In the genomic region with DNA sequence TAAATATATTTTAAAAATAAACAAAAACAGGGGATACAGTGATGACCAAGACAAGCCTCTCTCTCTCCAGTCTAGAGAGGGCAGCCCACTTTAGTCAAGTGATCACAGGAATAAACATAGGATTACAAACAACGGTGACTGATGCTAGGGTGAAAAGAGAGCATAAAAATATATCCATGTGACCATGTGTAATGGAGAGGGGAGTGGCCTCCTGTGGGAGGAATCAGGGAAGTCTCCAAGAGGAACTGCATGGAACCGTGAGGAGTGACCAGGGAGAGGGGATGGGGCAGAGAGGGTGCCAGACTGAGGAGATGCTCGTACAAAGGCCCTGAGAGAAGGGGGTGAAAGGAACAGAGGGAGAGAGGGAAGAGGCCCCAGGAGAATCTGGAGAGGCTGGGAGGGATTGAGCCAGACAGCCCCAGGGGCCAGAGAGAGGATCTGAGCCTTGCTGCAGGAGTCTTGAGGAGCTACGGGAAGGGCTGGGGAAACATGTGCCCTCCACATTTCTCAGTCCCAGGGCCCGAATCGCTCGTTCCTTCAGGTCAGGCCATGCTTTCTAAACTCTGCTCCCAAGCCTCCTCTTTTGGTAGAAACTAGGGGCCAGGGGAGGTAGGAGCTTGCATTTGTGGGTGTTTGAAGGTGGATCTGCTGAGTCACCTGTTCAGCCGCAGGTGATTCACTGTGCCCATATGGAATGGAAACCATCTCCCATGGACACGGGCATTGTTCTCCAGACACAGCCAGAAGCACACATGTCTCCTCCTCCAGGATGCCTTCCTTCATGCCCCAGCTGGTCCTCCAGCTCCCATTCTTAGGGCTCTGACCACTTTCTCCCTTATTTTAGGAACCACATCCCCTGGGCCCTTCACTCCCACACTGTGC, we compare ENCODE assay signal across 16 cellular contexts.
DNase-seq lines count a peak whose midpoint lies in the region; ATAC-seq and TF ChIP-seq lines count a peak whose summit lies in the region.
"Had no signal": no experiment of that assay in that cellular context is flagged by ENCODE, and none has a peak within 500 bp of the region (broad histone marks: within the 10 kb centered on the region; RNA-seq: fewer than 3 reads in every experiment).

No MANE protein-coding gene starts in this region.

- H3K4me3 ChIP-seq in MG63, result no peak overlapping the region
- H3K4me3 ChIP-seq in neural progenitor cell, result no peak overlapping the region
- H3K4me3 ChIP-seq in vagina, result no peak overlapping the region

- peak overlapping the region; percentile 64 for H3K27ac Mint-ChIP-seq in neural progenitor cell
- no peak overlapping the region for H3K27ac Mint-ChIP-seq in activated CD8-positive, alpha-beta memory T cell treated with anti-CD3 and anti-CD28 coated beads, Interleukin-2, amount 10 ng/mL, durations not matched to agents 7 days and 5 days

- no peaks in the 10 kb centered on the region for H3K9me3 Mint-ChIP-seq in neural progenitor cell
- no peaks in the 10 kb centered on the region for H3K9me3 Mint-ChIP-seq in activated CD8-positive, alpha-beta memory T cell treated with anti-CD3 and anti-CD28 coated beads, Interleukin-2, amount 10 ng/mL, durations not matched to agents 7 days and 5 days (ENCODE audit: low read depth)

- TF ChIP-seq CTCF in neural progenitor cell (IDR thresholded peaks at IDR 0.05) (no peak), vagina (IDR thresholded peaks at IDR 0.05) (no peak)

- H3K36me3 Mint-ChIP-seq in neural progenitor cell, result peaks cover 3% of the 10 kb centered on the region
- H3K36me3 Mint-ChIP-seq in activated CD8-positive, alpha-beta memory T cell treated with anti-CD3 and anti-CD28 coated beads, Interleukin-2, amount 10 ng/mL, durations not matched to agents 7 days and 5 days, result no peaks in the 10 kb centered on the region

- peaks cover 7% of the 10 kb centered on the region for H3K27me3 Mint-ChIP-seq in neural progenitor cell (ENCODE audit: insufficient read depth, low read depth)
- peaks cover 6% of the 10 kb centered on the region for H3K27me3 Mint-ChIP-seq in activated CD8-positive, alpha-beta memory T cell treated with anti-CD3 and anti-CD28 coated beads, Interleukin-2, amount 10 ng/mL, durations not matched to agents 7 days and 5 days

- no peaks in the 10 kb centered on the region for H3K4me1 ChIP-seq in neural progenitor cell
- no peaks in the 10 kb centered on the region for H3K4me1 ChIP-seq in vagina

- H3K4me3 Mint-ChIP-seq in neural progenitor cell, result no peak overlapping the region
- H3K4me3 Mint-ChIP-seq in activated CD8-positive, alpha-beta memory T cell treated with anti-CD3 and anti-CD28 coated beads, Interleukin-2, amount 10 ng/mL, durations not matched to agents 7 days and 5 days, result no peak overlapping the region

- TF ChIP-seq POLR2A in vagina (IDR thresholded peaks at IDR 0.05), result no peak

- intact Hi-C loops in vagina (cut with DNase I), result no loop called here

- no peak overlapping the region for H3K9ac ChIP-seq in neural progenitor cell

- H3K27me3 ChIP-seq in MG63, result no peaks in the 10 kb centered on the region
- H3K27me3 ChIP-seq in neural progenitor cell, result no peaks in the 10 kb centered on the region
- H3K27me3 ChIP-seq in vagina, result no peaks in the 10 kb centered on the region

- H3K36me3 ChIP-seq in MG63, result no peaks in the 10 kb centered on the region
- H3K36me3 ChIP-seq in neural progenitor cell, result no peaks in the 10 kb centered on the region
- H3K36me3 ChIP-seq in vagina, result no peaks in the 10 kb centered on the region

- H4K20me1 ChIP-seq in neural progenitor cell (ENCODE audit: low read depth), result no peaks in the 10 kb centered on the region

- H3K4me1 Mint-ChIP-seq in neural progenitor cell, result peaks cover 5% of the 10 kb centered on the region
- no peaks in the 10 kb centered on the region for H3K4me1 Mint-ChIP-seq in activated CD8-positive, alpha-beta memory T cell treated with anti-CD3 and anti-CD28 coated beads, Interleukin-2, amount 10 ng/mL, durations not matched to agents 7 days and 5 days

- no peak overlapping the region for H3K4me2 ChIP-seq in neural progenitor cell

- H3K27ac ChIP-seq in neural progenitor cell (no peak overlapping the region), vagina (no peak overlapping the region)
- H3K27ac ChIP-seq: 22Rv1 had no signal

- H3F3A ChIP-seq in neural progenitor cell (ENCODE audit: low read depth), result no peaks in the 10 kb centered on the region

- H3K9me3 ChIP-seq in MG63 (no peaks in the 10 kb centered on the region), neural progenitor cell (ENCODE audit: low read depth) (no peaks in the 10 kb centered on the region), vagina (no peaks in the 10 kb centered on the region)

- H3K79me2 ChIP-seq in neural progenitor cell (ENCODE audit: low read depth), result no peaks in the 10 kb centered on the region

- CTCF ChIA-PET in activated CD8-positive, alpha-beta memory T cell treated with anti-CD3 and anti-CD28 coated beads, Interleukin-2, amount 10 ng/mL, durations not matched to agents 7 days and 5 days (lab: Charles Lee), result no interaction called here

- no peak for ATAC-seq in activated CD8-positive, alpha-beta memory T cell treated with anti-CD3 and anti-CD28 coated beads, Interleukin-2, amount 10 ng/mL, durations not matched to agents 7 days and 5 days
- ATAC-seq: activated CD4-positive, CD25-positive, alpha-beta regulatory T cell treated with anti-CD3 and anti-CD28 coated beads, Interleukin-2, amount 50 U/mL, for 24 hours had no signal

- peak in 2 of 3 experiments; percentile 1 to 23 for DNase-seq in NCI-H1417 (lab: John Stamatoyannopoulos, UW)
- no peak for DNase-seq in NCI-H1417 treated with DMSO at 0.1 percent for 48 hours (lab: John Stamatoyannopoulos, UW)
- peak; percentile 28 for DNase-seq in MG63
- peak; percentile 19 for DNase-seq in amniotic epithelial cell (ENCODE audit: low read depth)
- DNase-seq in neural progenitor cell (ENCODE audit: low spot score), result no peak
- DNase-seq in NK-92 treated with Interleukin-12 subunit alpha and Interleukin-12 subunit beta, amount 100 ng/mL, for 24 hours (lab: John Stamatoyannopoulos, UW), result no peak
- no peak for DNase-seq in vagina (ENCODE audit: extremely low spot score in 2 of 2)
- no peak for DNase-seq in activated CD8-positive, alpha-beta memory T cell treated with anti-CD3 and anti-CD28 coated beads, Interleukin-2, amount 10 ng/mL, durations not matched to agents 7 days and 5 days
- DNase-seq: anterior cingulate cortex, COR-L47, cortex of kidney, NCI-H1694, small intestine, SW 1271 had no signal

- no peak overlapping the region for H2AFZ ChIP-seq in neural progenitor cell (replicated peaks)

Comparison
In these comparisons a context has a peak if more than half of its experiments do, and no peak if none do; other contexts are left out.
1. DNase-seq: peak in NCI-H1417 (2 of 3), MG63 (single experiment) and amniotic epithelial cell (single experiment); none in NCI-H1417 treated with DMSO at 0.1 percent for 48 hours (single experiment), neural progenitor cell (single experiment), NK-92 treated with Interleukin-12 subunit alpha and Interleukin-12 subunit beta, amount 100 ng/mL, for 24 hours (single experiment), vagina (0 of 2) and activated CD8-positive, alpha-beta memory T cell treated with anti-CD3 and anti-CD28 coated beads, Interleukin-2, amount 10 ng/mL, durations not matched to agents 7 days and 5 days (single experiment).